ENCODE assay signal across 8 cellular contexts in genomic region chr12:55073043-55074022, GRCh38. TPM values are rescaled to one million over a fixed set of nuclear protein-coding genes. Genes with fewer than 3 reads are reported as not detected.
DNase-seq lines count a peak whose midpoint lies in the region; ATAC-seq, FAIRE-seq and TF ChIP-seq lines count a peak whose summit lies in the region.

No MANE protein-coding gene starts in this region.

- DNase-seq in BE2C, result peak; percentile 70
- DNase-seq in GM19238 (ENCODE audit: insufficient read length, low spot score), result peak; percentile 13
- peak; percentile 57 for DNase-seq in M059J (ENCODE audit: low read depth)
- DNase-seq in activated naive CD4-positive, alpha-beta T cell treated with anti-CD3 and anti-CD28 coated beads, Interleukin-2, amount 10 ng/mL, durations not matched to agents 7 days and 5 days, result peak; percentile 87
- peak; percentile 52 for DNase-seq in glomerular visceral epithelial cell (ENCODE audit: extremely low spot score)
- DNase-seq in posterior cingulate gyrus, result peak; percentile 33 to 94 (median 81)
- DNase-seq in urothelium cell line (ENCODE audit: low spot score), result peak; percentile 56

- no peaks in the 10 kb centered on the region for H3K9me3 ChIP-seq in BE2C

- no peak for FAIRE-seq in urothelium cell line (lab: Jason Lieb, UNC)

- H3K27me3 Mint-ChIP-seq in activated naive CD4-positive, alpha-beta T cell treated with anti-CD3 and anti-CD28 coated beads, Interleukin-2, amount 10 ng/mL, durations not matched to agents 7 days and 5 days, result peaks cover 26% of the 10 kb centered on the region

- no peaks in the 10 kb centered on the region for H3K36me3 Mint-ChIP-seq in activated naive CD4-positive, alpha-beta T cell treated with anti-CD3 and anti-CD28 coated beads, Interleukin-2, amount 10 ng/mL, durations not matched to agents 7 days and 5 days

- H3K4me3 Mint-ChIP-seq in activated naive CD4-positive, alpha-beta T cell treated with anti-CD3 and anti-CD28 coated beads, Interleukin-2, amount 10 ng/mL, durations not matched to agents 7 days and 5 days, result no peak overlapping the region

- no peak overlapping the region for H3K4me3 ChIP-seq in BE2C (ENCODE audit: low read depth, low read length)

- peaks cover 3% of the 10 kb centered on the region for H3K4me1 Mint-ChIP-seq in activated naive CD4-positive, alpha-beta T cell treated with anti-CD3 and anti-CD28 coated beads, Interleukin-2, amount 10 ng/mL, durations not matched to agents 7 days and 5 days

- CTCF ChIA-PET in activated naive CD4-positive, alpha-beta T cell treated with anti-CD3 and anti-CD28 coated beads, Interleukin-2, amount 10 ng/mL, durations not matched to agents 7 days and 5 days (lab: Charles Lee), result interaction anchor here (0.7 to 12.5 kb wide), 35 partner anchors 14 to 547 kb away, joined by 3 to 522 read pairs (median 8); partner anchors contain the start of genes MUCL1, NEUROD4 and TESPA1

- intact Hi-C loops in posterior cingulate gyrus (cut with DNase I), result loop anchor here (1.0 to 10.0 kb wide), 3 partner anchors 80 to 479 kb away; no protein-coding TSS in a partner anchor

- no peak overlapping the region for H3K27ac Mint-ChIP-seq in activated naive CD4-positive, alpha-beta T cell treated with anti-CD3 and anti-CD28 coated beads, Interleukin-2, amount 10 ng/mL, durations not matched to agents 7 days and 5 days

- no peaks in the 10 kb centered on the region for H3K36me3 ChIP-seq in BE2C

- no peaks in the 10 kb centered on the region for H3K4me1 ChIP-seq in BE2C

- ATAC-seq in SK-N-SH treated with all-trans-retinoic acid at 6 μM for 48 hours, result peak; percentile 88

- H3K27me3 ChIP-seq in BE2C, result peaks cover 3% of the 10 kb centered on the region; the same call in 1 of the 2 replicates

- H3K9me3 Mint-ChIP-seq in activated naive CD4-positive, alpha-beta T cell treated with anti-CD3 and anti-CD28 coated beads, Interleukin-2, amount 10 ng/mL, durations not matched to agents 7 days and 5 days, result no peaks in the 10 kb centered on the region

- TF ChIP-seq CTCF in BE2C (IDR thresholded peaks at IDR 0.05; ENCODE audit: low read depth, low read length), result peak; percentile 91

TF ChIP-seq in SK-N-SH treated with all-trans-retinoic acid at 6 μM for 48 hours, 23 proteins besides CTCF, POLR2A, EP300 and RAD21:
- TF ChIP-seq ISL1 (CRISPR knock-in tag; IDR thresholded peaks at IDR 0.05), result no peak
- no peak for TF ChIP-seq SNAI2 (CRISPR knock-in tag; IDR thresholded peaks at IDR 0.05)
- TF ChIP-seq ZNF8 (CRISPR knock-in tag; IDR thresholded peaks at IDR 0.05), result no peak
- no peak for TF ChIP-seq TOX (CRISPR knock-in tag; IDR thresholded peaks at IDR 0.05; ENCODE audit: borderline replicate concordance)
- TF ChIP-seq, protein P1, sequence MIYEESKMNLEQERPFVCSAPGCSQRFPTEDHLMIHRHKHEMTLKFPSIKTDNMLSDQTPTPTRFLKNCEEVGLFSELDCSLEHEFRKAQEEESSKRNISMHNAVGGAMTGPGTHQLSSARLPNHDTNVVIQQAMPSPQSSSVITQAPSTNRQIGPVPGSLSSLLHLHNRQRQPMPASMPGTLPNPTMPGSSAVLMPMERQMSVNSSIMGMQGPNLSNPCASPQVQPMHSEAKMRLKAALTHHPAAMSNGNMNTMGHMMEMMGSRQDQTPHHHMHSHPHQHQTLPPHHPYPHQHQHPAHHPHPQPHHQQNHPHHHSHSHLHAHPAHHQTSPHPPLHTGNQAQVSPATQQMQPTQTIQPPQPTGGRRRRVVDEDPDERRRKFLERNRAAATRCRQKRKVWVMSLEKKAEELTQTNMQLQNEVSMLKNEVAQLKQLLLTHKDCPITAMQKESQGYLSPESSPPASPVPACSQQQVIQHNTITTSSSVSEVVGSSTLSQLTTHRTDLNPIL (CRISPR knock-in tag; IDR thresholded peaks at IDR 0.05; ENCODE audit: low read depth), result no peak
- TF ChIP-seq, protein P2, sequence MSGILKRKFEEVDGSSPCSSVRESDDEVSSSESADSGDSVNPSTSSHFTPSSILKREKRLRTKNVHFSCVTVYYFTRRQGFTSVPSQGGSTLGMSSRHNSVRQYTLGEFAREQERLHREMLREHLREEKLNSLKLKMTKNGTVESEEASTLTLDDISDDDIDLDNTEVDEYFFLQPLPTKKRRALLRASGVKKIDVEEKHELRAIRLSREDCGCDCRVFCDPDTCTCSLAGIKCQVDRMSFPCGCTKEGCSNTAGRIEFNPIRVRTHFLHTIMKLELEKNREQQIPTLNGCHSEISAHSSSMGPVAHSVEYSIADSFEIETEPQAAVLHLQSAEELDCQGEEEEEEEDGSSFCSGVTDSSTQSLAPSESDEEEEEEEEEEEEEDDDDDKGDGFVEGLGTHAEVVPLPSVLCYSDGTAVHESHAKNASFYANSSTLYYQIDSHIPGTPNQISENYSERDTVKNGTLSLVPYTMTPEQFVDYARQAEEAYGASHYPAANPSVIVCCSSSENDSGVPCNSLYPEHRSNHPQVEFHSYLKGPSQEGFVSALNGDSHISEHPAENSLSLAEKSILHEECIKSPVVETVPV (CRISPR knock-in tag; IDR thresholded peaks at IDR 0.05), result no peak
- no peak for TF ChIP-seq BACH2 (CRISPR knock-in tag; IDR thresholded peaks at IDR 0.05; ENCODE audit: borderline replicate concordance)
- TF ChIP-seq PATZ1 (CRISPR knock-in tag; IDR thresholded peaks at IDR 0.05; ENCODE audit: borderline replicate concordance), result no peak
- TF ChIP-seq RARB (CRISPR knock-in tag; IDR thresholded peaks at IDR 0.05), result no peak
- TF ChIP-seq TCF4 (CRISPR knock-in tag; IDR thresholded peaks at IDR 0.05; ENCODE audit: borderline replicate concordance), result no peak
- no peak for TF ChIP-seq CSDC2 (CRISPR knock-in tag; IDR thresholded peaks at IDR 0.05)
- no peak for TF ChIP-seq OSR1 (CRISPR knock-in tag; IDR thresholded peaks at IDR 0.05)
- TF ChIP-seq ZC3H10 (CRISPR knock-in tag; IDR thresholded peaks at IDR 0.05), result no peak
- TF ChIP-seq PPARA (CRISPR knock-in tag; IDR thresholded peaks at IDR 0.05; ENCODE audit: borderline replicate concordance), result no peak
- no peak for TF ChIP-seq GLIS3 (CRISPR knock-in tag; IDR thresholded peaks at IDR 0.05)

RNA-seq across cellular contexts. Expression of gene OR9K2, which starts 52.9 kb away (rescaled TPM):
- not detected for polyA plus RNA-seq in BE2C (2012; ENCODE audit: insufficient read depth, insufficient read length, low read depth)
- total RNA-seq in M059J (2014; rRNA removed; shearing (Covaris generic)), result not detected in 2 replicates

RNA-seq across cellular contexts. Expression of gene NEUROD4, which starts 53.6 kb away (rescaled TPM):
- polyA plus RNA-seq in BE2C (2012; ENCODE audit: insufficient read depth, insufficient read length, low read depth), result not detected
- not detected in 2 replicates for total RNA-seq in M059J (2014; rRNA removed; shearing (Covaris generic))

Comparison
In these comparisons a context has a peak if more than half of its experiments do, and no peak if none do; other contexts are left out.
1. DNase-seq: peak in every context shown above with its lines; median percentile 87 in activated naive CD4-positive, alpha-beta T cell treated with anti-CD3 and anti-CD28 coated beads, Interleukin-2, amount 10 ng/mL, durations not matched to agents 7 days and 5 days; 81 in posterior cingulate gyrus; 70 in BE2C; 57 in M059J; 56 in urothelium cell line; 52 in glomerular visceral epithelial cell; 13 in GM19238.